ENCODE assay signal across 13 cellular contexts in the genomic region with DNA sequence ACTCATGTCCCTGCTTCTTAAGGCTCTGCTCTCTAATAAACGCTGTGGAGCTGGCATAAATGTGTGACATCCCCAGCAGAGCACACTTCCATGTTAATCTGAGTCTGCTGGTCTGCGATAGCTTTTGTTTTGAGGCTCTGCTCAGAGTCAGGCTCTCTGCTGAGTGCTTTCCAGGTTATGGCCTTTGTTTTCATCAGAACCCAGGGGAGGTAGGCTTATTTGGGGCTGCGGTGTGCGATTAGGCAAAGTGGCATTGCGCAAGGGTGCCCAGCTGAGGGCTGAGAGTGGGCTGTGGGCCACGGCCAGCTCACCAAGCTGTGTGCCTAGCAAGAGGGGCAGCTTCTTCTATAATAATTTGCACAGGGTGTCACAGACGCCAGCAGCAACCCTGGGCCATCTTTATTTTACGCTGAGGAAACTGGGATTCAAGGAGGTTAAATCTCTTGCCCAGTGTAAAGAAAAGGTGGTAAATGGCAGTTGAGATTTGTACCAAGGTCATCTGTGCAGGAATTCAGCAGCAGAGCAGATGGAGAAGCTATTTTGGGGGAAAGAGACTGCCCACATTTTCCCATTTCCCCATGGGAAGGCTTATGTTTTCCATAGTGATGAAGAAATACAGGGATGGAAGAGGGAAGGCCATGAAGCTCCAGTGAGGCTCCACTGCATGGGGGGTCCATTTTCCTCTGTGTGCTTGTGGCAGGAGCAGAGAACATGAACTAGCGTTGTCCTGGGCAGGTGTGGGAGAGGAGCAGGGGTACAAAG. TPM values are rescaled to one million over a fixed set of nuclear protein-coding genes. Genes with fewer than 3 reads are reported as not detected.
A peak's percentile ranks its signal among the peaks of the same experiment; 100 is the strongest.
DNase-seq lines count a peak whose midpoint lies in the region; ATAC-seq and TF ChIP-seq lines count a peak whose summit lies in the region.
"Had no signal": no experiment of that assay in that cellular context is flagged by ENCODE, and none has a peak within 500 bp of the region (broad histone marks: within the 10 kb centered on the region; RNA-seq: fewer than 3 reads in every experiment).

No MANE protein-coding gene starts in this region.

- DNase-seq in CD14-positive monocyte (ENCODE audit: low spot score) (no peak), RWPE2 (ENCODE audit: low spot score) (no peak), glutamatergic neuron (no peak), Karpas-422 (no peak)
- DNase-seq in activated CD4-positive, alpha-beta T cell treated with anti-CD3 and anti-CD28 coated beads for 1 hour, result no peak
- DNase-seq: activated naive CD8-positive, alpha-beta T cell treated with anti-CD3 and anti-CD28 coated beads, Interleukin-2, amount 10 ng/mL, durations not matched to agents 7 days and 5 days; dorsolateral prefrontal cortex; HCEC 1CT; mammary epithelial cell had no signal

- H3K4me1 ChIP-seq in RWPE2 (ENCODE audit: insufficient read depth, poor library complexity, severe bottlenecking) (peaks cover 27% of the 10 kb centered on the region), neutrophil (ENCODE audit: control insufficient read depth in 1 of 2, insufficient read depth in 1 of 2, low read depth in 1 of 2, low read length in 1 of 2) (peaks cover 22 to 26% of the 10 kb centered on the region in 2 experiments), Karpas-422 (ENCODE audit: low read length) (no peaks in the 10 kb centered on the region)

- H3K27ac ChIP-seq in RWPE2 (ENCODE audit: poor library complexity, severe bottlenecking) (peak overlapping the region; percentile 99), neutrophil (peak overlapping the region; percentile 26), Karpas-422 (ENCODE audit: low read length) (no peak overlapping the region)

- ATAC-seq in RWPE2 (ENCODE audit: low read depth), result no peak
- no peak for ATAC-seq in GM18517 (IDR thresholded peaks at IDR 0.05; ENCODE audit: unreplicated experiment)
- no peak for ATAC-seq in HG02623 (IDR thresholded peaks at IDR 0.05; ENCODE audit: unreplicated experiment)

- no peak overlapping the region for H3K4me2 ChIP-seq in Karpas-422 (ENCODE audit: low read depth, low read length, poor library complexity, severe bottlenecking)

- H3K4me3 ChIP-seq in RWPE2 (ENCODE audit: severe bottlenecking), result no peak overlapping the region
- no peak overlapping the region for H3K4me3 ChIP-seq in neutrophil (ENCODE audit: low read depth in 1 of 2, low read length in 1 of 2)
- no peak overlapping the region for H3K4me3 ChIP-seq in Karpas-422 (ENCODE audit: low read length)
- H3K4me3 ChIP-seq: dorsolateral prefrontal cortex had no signal

- no peaks in the 10 kb centered on the region for H3K79me2 ChIP-seq in Karpas-422 (ENCODE audit: low read length)

- H3K9me3 ChIP-seq in RWPE2 (ENCODE audit: severe bottlenecking) (no peaks in the 10 kb centered on the region), neutrophil (no peaks in the 10 kb centered on the region), Karpas-422 (ENCODE audit: low read length) (no peaks in the 10 kb centered on the region)

- H3K9me3 Mint-ChIP-seq in CD14-positive monocyte (peaks cover 1 to 9% (median 3%) of the 10 kb centered on the region in 7 donors), glutamatergic neuron (ENCODE audit: unreplicated experiment) (no peaks in the 10 kb centered on the region)
- H3K9me3 Mint-ChIP-seq: activated naive CD8-positive, alpha-beta T cell treated with anti-CD3 and anti-CD28 coated beads, Interleukin-2, amount 10 ng/mL, durations not matched to agents 7 days and 5 days; type B pancreatic cell had no signal

- peak overlapping the region; percentile 42 to 55 for H3K4me3 Mint-ChIP-seq in CD14-positive monocyte
- peak overlapping the region; percentile 54 for H3K4me3 Mint-ChIP-seq in glutamatergic neuron (ENCODE audit: unreplicated experiment)
- H3K4me3 Mint-ChIP-seq: activated naive CD8-positive, alpha-beta T cell treated with anti-CD3 and anti-CD28 coated beads, Interleukin-2, amount 10 ng/mL, durations not matched to agents 7 days and 5 days; type B pancreatic cell had no signal

- no peaks in the 10 kb centered on the region for H3K9me2 ChIP-seq in Karpas-422 (replicated peaks; ENCODE audit: insufficient read depth, low read length)

- no peak overlapping the region for H2AFZ ChIP-seq in Karpas-422 (ENCODE audit: low read length)

- H3K36me3 Mint-ChIP-seq in CD14-positive monocyte (peaks cover 0 to 5% of the 10 kb centered on the region in 2 donors), glutamatergic neuron (ENCODE audit: unreplicated experiment) (peaks cover 5% of the 10 kb centered on the region)

- intact Hi-C loops in CD14-positive monocyte (cut with micrococcal nuclease), result loop anchor here in 1 of 2 donors (5.0 to 10.0 kb wide), 2 partner anchors 40 to 288 kb away; no protein-coding TSS in a partner anchor

- TF ChIP-seq CTCF in CD14-positive monocyte (IDR thresholded peaks at IDR 0.05) (no peak), RWPE2 (IDR thresholded peaks at IDR 0.05; ENCODE audit: poor library complexity, severe bottlenecking) (no peak), glutamatergic neuron (IDR thresholded peaks at IDR 0.05; ENCODE audit: partially characterized antibody, unreplicated experiment) (no peak), neutrophil (IDR thresholded peaks at IDR 0.05) (no peak)

- H3K9ac ChIP-seq in Karpas-422 (ENCODE audit: low read length), result no peak overlapping the region

- H3K27me3 Mint-ChIP-seq in CD14-positive monocyte (ENCODE audit: low read depth in 3 of 3) (peaks cover 0 to 4% (median 0%) of the 10 kb centered on the region in 3 donors), glutamatergic neuron (ENCODE audit: unreplicated experiment) (peaks cover 4% of the 10 kb centered on the region)
- H3K27me3 Mint-ChIP-seq: activated naive CD8-positive, alpha-beta T cell treated with anti-CD3 and anti-CD28 coated beads, Interleukin-2, amount 10 ng/mL, durations not matched to agents 7 days and 5 days; type B pancreatic cell had no signal

- H3K36me3 ChIP-seq in RWPE2 (ENCODE audit: low read depth) (no peaks in the 10 kb centered on the region), neutrophil (no peaks in the 10 kb centered on the region), Karpas-422 (ENCODE audit: insufficient read depth, low read length) (no peaks in the 10 kb centered on the region)

- H3K27ac Mint-ChIP-seq in CD14-positive monocyte (peak overlapping the region; percentile 42 to 90 (median 77)), glutamatergic neuron (ENCODE audit: unreplicated experiment) (peak overlapping the region; percentile 3)
- H3K27ac Mint-ChIP-seq: activated naive CD8-positive, alpha-beta T cell treated with anti-CD3 and anti-CD28 coated beads, Interleukin-2, amount 10 ng/mL, durations not matched to agents 7 days and 5 days; type B pancreatic cell had no signal

- H3K4me1 Mint-ChIP-seq in CD14-positive monocyte (peaks cover 72% of the 10 kb centered on the region), glutamatergic neuron (ENCODE audit: low read depth, unreplicated experiment) (peaks cover 11% of the 10 kb centered on the region)

- H3K27me3 ChIP-seq in RWPE2 (ENCODE audit: insufficient read depth, poor library complexity, severe bottlenecking) (no peaks in the 10 kb centered on the region), neutrophil (no peaks in the 10 kb centered on the region), Karpas-422 (ENCODE audit: low read length) (no peaks in the 10 kb centered on the region)
- H3K27me3 ChIP-seq: dorsolateral prefrontal cortex had no signal

- no peaks in the 10 kb centered on the region for H4K20me1 ChIP-seq in Karpas-422 (ENCODE audit: insufficient read depth, low read depth, low read length)

RNA-seq across cellular contexts. Expression of a gene that starts 25.7 kb away (rescaled TPM):
- 100 to 1,000 TPM; 331 to 341 TPM for polyA plus RNA-seq in CD14-positive monocyte
- total RNA-seq in glutamatergic neuron (ENCODE audit: unreplicated experiment), result 54.2 TPM
- 54.9 and 112 TPM in 2 replicates for total RNA-seq in Karpas-422 (2014; rRNA removed; shearing (Covaris generic); ENCODE audit: low replicate concordance)
